In the genomic region with DNA sequence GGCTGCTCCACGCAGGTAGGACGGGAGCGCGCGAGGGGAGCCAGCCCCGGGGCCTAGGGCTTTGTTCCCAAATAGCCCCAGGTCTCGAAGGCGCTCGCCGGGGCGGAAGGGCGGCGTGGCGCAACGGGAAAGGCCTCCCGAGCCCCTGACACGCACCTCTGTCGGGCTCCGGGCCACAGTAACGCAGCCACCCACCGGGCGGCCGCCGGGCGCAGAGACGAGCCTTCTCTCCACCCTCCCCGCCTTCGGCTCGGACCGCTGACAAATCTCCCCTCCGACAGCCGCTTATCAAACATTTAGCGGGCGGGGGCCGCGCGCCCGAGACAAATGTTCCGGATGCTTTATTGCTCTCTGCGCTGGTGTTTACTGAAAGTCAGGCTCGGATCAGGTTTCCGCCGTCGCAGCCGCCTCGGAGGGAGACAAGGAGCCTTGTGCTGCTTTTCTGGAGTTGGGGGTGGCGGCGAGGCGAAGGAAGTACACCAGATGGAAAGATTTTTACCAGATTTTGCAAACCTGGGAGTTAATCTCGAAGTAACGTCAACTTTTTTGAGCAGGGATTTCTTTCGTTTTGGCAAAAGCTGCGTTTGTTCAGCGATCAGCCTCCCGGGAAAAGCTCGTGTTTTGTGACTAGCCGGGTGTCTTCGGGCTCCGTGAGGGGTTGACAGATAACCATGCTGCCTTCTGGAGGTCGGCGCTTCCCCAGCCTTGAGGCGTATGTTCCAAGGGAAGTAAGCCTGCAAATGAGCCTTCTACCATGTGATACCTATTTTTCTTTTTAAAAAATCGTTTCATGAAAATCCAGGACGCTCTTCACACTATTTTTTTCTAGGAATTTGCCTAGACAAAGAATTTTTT, we compare ENCODE assay signal across 8 cellular contexts. TPM values are rescaled to one million over a fixed set of nuclear protein-coding genes. Genes with fewer than 3 reads are reported as not detected.
DNase-seq lines count a peak whose midpoint lies in the region; ATAC-seq, FAIRE-seq and TF ChIP-seq lines count a peak whose summit lies in the region.

No MANE protein-coding gene starts in this region.

- H3K4me1 Mint-ChIP-seq in endothelial cell (ENCODE audit: unreplicated experiment) (peaks cover 33% of the 10 kb centered on the region), mesothelial cell of epicardium (peaks cover 47% of the 10 kb centered on the region)

- H3K4me2 ChIP-seq in A549 = peak overlapping the region; percentile 79

- H3K27ac Mint-ChIP-seq in endothelial cell (ENCODE audit: unreplicated experiment) (peak overlapping the region; percentile 96), mesothelial cell of epicardium (peak overlapping the region; percentile 96)

- no peaks in the 10 kb centered on the region for H3K9me3 ChIP-seq in A549

- peak overlapping the region; percentile 57 for H3K4me3 ChIP-seq in A549

- TF ChIP-seq CTCF in A549 (IDR thresholded peaks at IDR 0.05) (no peak; the same call in 1 of the 3 replicates), endothelial cell (IDR thresholded peaks at IDR 0.05; ENCODE audit: unreplicated experiment) (no peak), mesothelial cell of epicardium (IDR thresholded peaks at IDR 0.05; ENCODE audit: unreplicated experiment) (no peak)

- no peak for TF ChIP-seq EP300 in A549 (IDR thresholded peaks at IDR 0.05)

- WGBS in A549 (ENCODE audit: missing lambda C conversion rate) = 2% methylated on average over 20 of the region's 64 CpGs

- DNase-seq in A549 (ENCODE audit: low read depth in 1 of 2, low spot score in 1 of 2) (peak; percentile 38 to 63), GM18507 (ENCODE audit: extremely low spot score, insufficient read length, low read depth) (no peak), NCI-H2196 (lab: John Stamatoyannopoulos, UW; ENCODE audit: unreplicated experiment) (peak; percentile 51), endothelial cell (ENCODE audit: low spot score) (peak; percentile 63), mesothelial cell of epicardium (ENCODE audit: low spot score in 2 of 2, unreplicated experiment in 2 of 2) (peak; percentile 47 to 81)
- DNase-seq in activated CD8-positive, alpha-beta memory T cell treated with anti-CD3 and anti-CD28 coated beads, Interleukin-2, amount 50 U/mL, for 4 hours = peak; percentile 55
- peak; percentile 53 for DNase-seq in stimulated activated naive CD4-positive, alpha-beta T cell treated with Interleukin-2 at 50 U/mL for 16 hours (lab: John Stamatoyannopoulos, UW)

- H3K27me3 Mint-ChIP-seq in endothelial cell (ENCODE audit: unreplicated experiment) (peaks cover 18% of the 10 kb centered on the region), mesothelial cell of epicardium (ENCODE audit: low read depth) (peaks cover 29% of the 10 kb centered on the region)

- POLR2A ChIA-PET in A549 (lab: Yijun Ruan, JAX) = no interaction called here

- peaks cover 10% of the 10 kb centered on the region for H3K36me3 Mint-ChIP-seq in endothelial cell (ENCODE audit: low read depth, unreplicated experiment)
- no peaks in the 10 kb centered on the region for H3K36me3 Mint-ChIP-seq in mesothelial cell of epicardium

- peak overlapping the region; percentile 77 to 92 for H3K27ac ChIP-seq in A549

- H3K9me3 Mint-ChIP-seq in endothelial cell (ENCODE audit: unreplicated experiment) = no peaks in the 10 kb centered on the region
- H3K9me3 Mint-ChIP-seq in mesothelial cell of epicardium = no peaks in the 10 kb centered on the region

- CTCF ChIA-PET in A549 (lab: Yijun Ruan, JAX) = interaction anchor here (2.0 kb wide), 1 partner anchor 11 kb away, joined by 4 read pairs; no protein-coding TSS in a partner anchor

- no peak for FAIRE-seq in A549 (lab: Jason Lieb, UNC)
- peak; percentile 76 for FAIRE-seq in GM18507 (lab: Jason Lieb, UNC)

- peak overlapping the region; percentile 99 for H3K4me3 Mint-ChIP-seq in endothelial cell (ENCODE audit: unreplicated experiment)
- H3K4me3 Mint-ChIP-seq in mesothelial cell of epicardium = peak overlapping the region; percentile 88

- H3K4me1 ChIP-seq in A549 = peaks cover 22% of the 10 kb centered on the region

- no peak for TF ChIP-seq POLR2A in A549 (IDR thresholded peaks at IDR 0.05; ENCODE audit: low read length)

- TF ChIP-seq RAD21 in A549 (conservative IDR thresholded peaks at IDR 0.05 in 1 of 2, IDR thresholded peaks at IDR 0.05 in 1 of 2) = no peak

- ATAC-seq in A549 = peak; percentile 54 to 58
- ATAC-seq in HG02943 (IDR thresholded peaks at IDR 0.05; ENCODE audit: low read depth, unreplicated experiment) = peak; percentile 20

TF ChIP-seq in A549, 52 proteins besides CTCF, POLR2A, EP300 and RAD21:
- 0 out of 2 replicates have a peak, but pooled peaks have one; percentile 35 for TF ChIP-seq TP53 (CRISPR knock-in tag; IDR thresholded peaks at IDR 0.05)
- 0 out of 2 replicates have a peak, but pooled peaks have one; percentile 43 for TF ChIP-seq E2F6 (IDR thresholded peaks at IDR 0.05; ENCODE audit: borderline replicate concordance, low read depth)
- TF ChIP-seq SREBF2 (IDR thresholded peaks at IDR 0.05) = no peak
- no peak for TF ChIP-seq ZNF302 (CRISPR knock-in tag; IDR thresholded peaks at IDR 0.05)
- TF ChIP-seq GATA3 (IDR thresholded peaks at IDR 0.05; ENCODE audit: borderline replicate concordance) = no peak
- TF ChIP-seq, protein P1, sequence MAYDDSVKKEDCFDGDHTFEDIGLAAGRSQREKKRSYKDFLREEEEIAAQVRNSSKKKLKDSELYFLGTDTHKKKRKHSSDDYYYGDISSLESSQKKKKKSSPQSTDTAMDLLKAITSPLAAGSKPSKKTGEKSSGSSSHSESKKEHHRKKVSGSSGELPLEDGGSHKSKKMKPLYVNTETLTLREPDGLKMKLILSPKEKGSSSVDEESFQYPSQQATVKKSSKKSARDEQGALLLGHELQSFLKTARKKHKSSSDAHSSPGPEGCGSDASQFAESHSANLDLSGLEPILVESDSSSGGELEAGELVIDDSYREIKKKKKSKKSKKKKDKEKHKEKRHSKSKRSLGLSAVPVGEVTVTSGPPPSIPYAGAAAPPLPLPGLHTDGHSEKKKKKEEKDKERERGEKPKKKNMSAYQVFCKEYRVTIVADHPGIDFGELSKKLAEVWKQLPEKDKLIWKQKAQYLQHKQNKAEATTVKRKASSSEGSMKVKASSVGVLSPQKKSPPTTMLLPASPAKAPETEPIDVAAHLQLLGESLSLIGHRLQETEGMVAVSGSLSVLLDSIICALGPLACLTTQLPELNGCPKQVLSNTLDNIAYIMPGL (CRISPR knock-in tag; IDR thresholded peaks at IDR 0.05; ENCODE audit: borderline replicate concordance) = peak; percentile 25; the same call in 1 of the 2 replicates
- TF ChIP-seq, protein P2, sequence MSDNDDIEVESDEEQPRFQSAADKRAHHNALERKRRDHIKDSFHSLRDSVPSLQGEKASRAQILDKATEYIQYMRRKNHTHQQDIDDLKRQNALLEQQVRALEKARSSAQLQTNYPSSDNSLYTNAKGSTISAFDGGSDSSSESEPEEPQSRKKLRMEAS (IDR thresholded peaks at IDR 0.05) = 0 out of 2 replicates have a peak, but pooled peaks have one; percentile 18
- TF ChIP-seq PHF8 (IDR thresholded peaks at IDR 0.05; ENCODE audit: borderline replicate concordance, low read depth) = peak; percentile 47
- TF ChIP-seq HDAC2 (IDR thresholded peaks at IDR 0.05) = peak; percentile 37; the same call in 1 of the 2 replicates
TF ChIP-seq in A549: peak in this region for 6.

RNA-seq across cellular contexts. Expression of gene RGMB, which starts 1.0 kb away (rescaled TPM):
- polyA plus RNA-seq in A549 (2011; rRNA removed) (5.3 and 7.5 TPM in 2 replicates), A549 (2017; fragmentation: RNase III; extraction: RNeasy Plus Mini Kit Qiagen cat#74134 plus additional on column Dnase treatment) (5.6 to 6.1 TPM (median 6.1 TPM) in 3 replicates)
- 8.5 and 10.8 TPM in 2 replicates for polyA plus RNA-seq in A549 (2012; cell fraction: cytosol; rRNA removed)
- 11.4 and 13.6 TPM in 2 replicates for polyA plus RNA-seq in A549 (2012; cell fraction: nucleus; rRNA removed)
- 13.0 and 14.7 TPM in 2 replicates for polyA minus RNA-seq in A549 (2011; rRNA and poly(A)+ RNA removed)
- total RNA-seq in endothelial cell (ENCODE audit: unreplicated experiment) (24.5 TPM), mesothelial cell of epicardium (11.0 to 11.8 TPM (median 11.1 TPM) in 3 replicates)
